ENCODE assay signal across 29 cellular contexts in genomic region chr14:23647619-23648018, GRCh38. TPM values are rescaled to one million over a fixed set of nuclear protein-coding genes. Genes with fewer than 3 reads are reported as not detected.
"Had no signal": no experiment of that assay in that cellular context is flagged by ENCODE, and none has a peak within 500 bp of the region (broad histone marks: within the 10 kb centered on the region; RNA-seq: fewer than 3 reads in every experiment).

No MANE protein-coding gene starts in this region.

- H3K36me3 Mint-ChIP-seq: naive B cell; natural killer cell treated with Interleukin-12 subunit alpha and Interleukin-12 subunit beta and Interleukin-15 and Interleukin-18, amount 100 ng/mL, for 72 hours; stimulated activated memory B cell treated with anti-CD40 and anti-IgM and Interleukin-4, amounts not matched to agents 10 μg/mL and 1 μg/mL and 100 μg/mL, for 72 hours had no signal

- H3K36me3 ChIP-seq: esophagus muscularis mucosa, gastroesophageal sphincter, heart left ventricle, left lung, prostate gland, right atrium auricular region, sigmoid colon, thoracic aorta, transverse colon, vagina had no signal

- H3K27ac ChIP-seq: coronary artery, esophagus muscularis mucosa, foreskin keratinocyte, gastroesophageal sphincter, heart left ventricle, left lung, prostate gland, right atrium auricular region, sigmoid colon, thoracic aorta, transverse colon, vagina had no signal

- H3K4me3 ChIP-seq: coronary artery, esophagus muscularis mucosa, gastroesophageal sphincter, heart left ventricle, left lung, prostate gland, right atrium auricular region, sigmoid colon, thoracic aorta, transverse colon, vagina had no signal

- H3K9me3 Mint-ChIP-seq: natural killer cell treated with Interleukin-12 subunit alpha and Interleukin-12 subunit beta and Interleukin-15 and Interleukin-18, amount 100 ng/mL, for 72 hours; neural crest cell; stimulated activated memory B cell treated with anti-CD40 and anti-IgM and Interleukin-4, amounts not matched to agents 10 μg/mL and 1 μg/mL and 100 μg/mL, for 72 hours; stimulated activated naive CD8-positive, alpha-beta T cell treated with anti-CD3 and anti-CD28 coated beads, Interleukin-15, Interleukin-2, amounts not matched to agents 100 ng/mL and 50 ng/mL, for 24 hours had no signal

- H3K4me1 ChIP-seq: esophagus muscularis mucosa, foreskin keratinocyte, gastroesophageal sphincter, heart left ventricle, left lung, prostate gland, right atrium auricular region, sigmoid colon, transverse colon, vagina had no signal

- H3K9me3 ChIP-seq: esophagus muscularis mucosa, gastroesophageal sphincter, heart left ventricle, left lung, prostate gland, right atrium auricular region, sigmoid colon, thoracic aorta, transverse colon, vagina had no signal

- ATAC-seq: gastroesophageal sphincter; heart left ventricle; left cardiac atrium; left lung; natural killer cell treated with Interleukin-12 subunit alpha and Interleukin-12 subunit beta and Interleukin-15 and Interleukin-18, amount 100 ng/mL, for 72 hours; stimulated activated memory B cell treated with anti-CD40 and anti-IgM and Interleukin-4, amounts not matched to agents 10 μg/mL and 1 μg/mL and 100 μg/mL, for 72 hours had no signal

- DNase-seq: dermis blood vessel endothelial cell; effector memory CD4-positive, alpha-beta T cell; foreskin keratinocyte; heart left ventricle; hippocampal formation; left cardiac atrium; left lung; naive B cell; nucleus accumbens; sigmoid colon; stimulated activated CD4-positive, alpha-beta T cell treated with anti-CD3 and anti-CD28 coated beads, Interleukin-2, amount 100 ng/mL, for 24 hours; stimulated activated CD4-positive, alpha-beta T cell treated with anti-CD3 and anti-CD28 coated beads, Interleukin-4, amount 100 ng/mL, for 24 hours; transverse colon had no signal

- H3K27ac Mint-ChIP-seq: naive B cell; stimulated activated memory B cell treated with anti-CD40 and anti-IgM and Interleukin-4, amounts not matched to agents 10 μg/mL and 1 μg/mL and 100 μg/mL, for 72 hours; stimulated activated naive CD8-positive, alpha-beta T cell treated with anti-CD3 and anti-CD28 coated beads, Interleukin-15, Interleukin-2, amounts not matched to agents 100 ng/mL and 50 ng/mL, for 24 hours had no signal

- H3K27me3 ChIP-seq: esophagus muscularis mucosa, foreskin keratinocyte, gastroesophageal sphincter, heart left ventricle, left lung, right atrium auricular region, sigmoid colon, transverse colon, vagina had no signal

RNA-seq across cellular contexts. Expression of gene DHRS2, which starts 11.5 kb away (rescaled TPM):
- total RNA-seq: endothelial cell of umbilical vein, fibroblast of lung, left cardiac atrium, mononuclear cell, neural crest cell, osteocyte, right atrium auricular region, sigmoid colon, skeletal muscle tissue, thoracic aorta, transverse colon had no signal
